ENCODE assay signal across 18 cellular contexts in genomic region chr7:36657031-36657660, GRCh38.
DNase-seq lines count a peak whose midpoint lies in the region; ATAC-seq, FAIRE-seq and TF ChIP-seq lines count a peak whose summit lies in the region.
"Had no signal": no experiment of that assay in that cellular context is flagged by ENCODE, and none has a peak within 500 bp of the region (broad histone marks: within the 10 kb centered on the region; RNA-seq: fewer than 3 reads in every experiment).

No MANE protein-coding gene starts in this region.

- peak overlapping the region; percentile 83 for H3K27ac Mint-ChIP-seq in CD8-positive, alpha-beta T cell
- peak overlapping the region in 9 of 10 donors; percentile 6 to 90 (median 68) for H3K27ac Mint-ChIP-seq in naive thymus-derived CD8-positive, alpha-beta T cell
- H3K27ac Mint-ChIP-seq: activated naive CD4-positive, alpha-beta T cell treated with anti-CD3 and anti-CD28 coated beads, Interleukin-2, amount 50 U/mL, for 24 hours had no signal

- 80 to 92% methylated on average over 8 of the region's 8 CpGs for WGBS in tibial nerve, 2 donors

- no peaks in the 10 kb centered on the region for H3K9me3 Mint-ChIP-seq in CD8-positive, alpha-beta T cell
- H3K9me3 Mint-ChIP-seq in naive thymus-derived CD8-positive, alpha-beta T cell, result no peaks in the 10 kb centered on the region
- H3K9me3 Mint-ChIP-seq: activated naive CD4-positive, alpha-beta T cell treated with anti-CD3 and anti-CD28 coated beads, Interleukin-2, amount 50 U/mL, for 24 hours had no signal

- no peak for TF ChIP-seq EP300 in tibial nerve (IDR thresholded peaks at IDR 0.05)

- TF ChIP-seq POLR2A in NB4 (IDR thresholded peaks at IDR 0.05; ENCODE audit: extremely low read depth, insufficient read length) (no peak), tibial nerve (IDR thresholded peaks at IDR 0.05) (no peak), H54 (IDR thresholded peaks at IDR 0.05; ENCODE audit: low read depth, low read length) (no peak)

- no peak for ATAC-seq in CD8-positive, alpha-beta T cell
- no peak for ATAC-seq in naive thymus-derived CD8-positive, alpha-beta T cell
- ATAC-seq in HG03097 (IDR thresholded peaks at IDR 0.05; ENCODE audit: low FRiP score, unreplicated experiment), result no peak
- ATAC-seq: activated CD4-positive, CD25-positive, alpha-beta regulatory T cell treated with anti-CD3 and anti-CD28 coated beads, Interleukin-2, amount 50 U/mL, for 24 hours; psoas muscle had no signal

- POLR2A ChIA-PET in CD8-positive, alpha-beta T cell (lab: Charles Lee), result no interaction called here
- POLR2A ChIA-PET in naive thymus-derived CD8-positive, alpha-beta T cell (lab: Charles Lee), result interaction anchor here (0.6 to 2.3 kb wide), 7 partner anchors 10 to 525 kb away, joined by 3 to 14 read pairs (median 4); no protein-coding TSS in a partner anchor

- H3K36me3 Mint-ChIP-seq in CD8-positive, alpha-beta T cell, result peaks cover 70% of the 10 kb centered on the region
- peaks cover 6 to 81% (median 21%) of the 10 kb centered on the region in 3 donors for H3K36me3 Mint-ChIP-seq in naive thymus-derived CD8-positive, alpha-beta T cell

- no peaks in the 10 kb centered on the region for H3K27me3 ChIP-seq in CD8-positive, alpha-beta T cell (ENCODE audit: insufficient read depth, low read length)
- no peaks in the 10 kb centered on the region for H3K27me3 ChIP-seq in tibial nerve
- H3K27me3 ChIP-seq: suprapubic skin had no signal

- no peak for TF ChIP-seq CTCF in CD8-positive, alpha-beta T cell (IDR thresholded peaks at IDR 0.05)
- TF ChIP-seq CTCF in NB4 (IDR thresholded peaks at IDR 0.05; ENCODE audit: low read depth, low read length) (no peak), choroid plexus epithelial cell (conservative IDR thresholded peaks at IDR 0.05; ENCODE audit: low read depth, low read length) (no peak), tibial nerve (IDR thresholded peaks at IDR 0.05) (no peak)

- CTCF ChIA-PET in CD8-positive, alpha-beta T cell (lab: Charles Lee), result interaction anchor here (0.9 to 5.5 kb wide), 4 partner anchors 13 to 525 kb away, joined by 3 to 27 read pairs (median 5); no protein-coding TSS in a partner anchor

- DNase-seq in CD8-positive, alpha-beta T cell, result no peak
- DNase-seq in NB4 (ENCODE audit: low read depth) (peak; percentile 49), choroid plexus epithelial cell (ENCODE audit: low read depth) (peak; percentile 44), SW 1271 (lab: John Stamatoyannopoulos, UW) (no peak), tibial nerve (ENCODE audit: low spot score in 2 of 2) (no peak), H54 (ENCODE audit: insufficient read length, low spot score) (no peak)
- no peak for DNase-seq in naive thymus-derived CD8-positive, alpha-beta T cell
- DNase-seq: activated CD8-positive, alpha-beta memory T cell treated with anti-CD3 and anti-CD28 coated beads, Interleukin-2, amount 50 U/mL, for 48 hours; AML-193; HCEC 1CT; NCI-H524; psoas muscle; SIG-M5; T1000 had no signal

- no peak overlapping the region for H3K4me3 ChIP-seq in CD8-positive, alpha-beta T cell (ENCODE audit: low read depth, low read length)
- H3K4me3 ChIP-seq in NB4 (ENCODE audit: low read depth, low read length) (no peak overlapping the region), choroid plexus epithelial cell (ENCODE audit: low read depth, low read length) (no peak overlapping the region), tibial nerve (no peak overlapping the region)
- H3K4me3 ChIP-seq: psoas muscle, suprapubic skin had no signal

- H3K4me3 Mint-ChIP-seq in CD8-positive, alpha-beta T cell, result no peak overlapping the region
- H3K4me3 Mint-ChIP-seq in naive thymus-derived CD8-positive, alpha-beta T cell, result peak overlapping the region in 3 of 10 donors; percentile 2 to 63 (median 59)
- H3K4me3 Mint-ChIP-seq: activated naive CD4-positive, alpha-beta T cell treated with anti-CD3 and anti-CD28 coated beads, Interleukin-2, amount 50 U/mL, for 24 hours had no signal

- intact Hi-C loops in CD8-positive, alpha-beta T cell (cut with DNase I, micrococcal nuclease), result no loop called here

- no peak for FAIRE-seq in H54 (lab: Jason Lieb, UNC)

- no peaks in the 10 kb centered on the region for H3K9me3 ChIP-seq in CD8-positive, alpha-beta T cell (ENCODE audit: low read length)
- no peaks in the 10 kb centered on the region for H3K9me3 ChIP-seq in tibial nerve
- H3K9me3 ChIP-seq: psoas muscle, suprapubic skin had no signal

- peaks cover 75% of the 10 kb centered on the region for H3K4me1 Mint-ChIP-seq in CD8-positive, alpha-beta T cell (ENCODE audit: low read depth)
- peaks cover 34 to 56% (median 44%) of the 10 kb centered on the region in 4 donors for H3K4me1 Mint-ChIP-seq in naive thymus-derived CD8-positive, alpha-beta T cell

- no peak overlapping the region for H3K27ac ChIP-seq in CD8-positive, alpha-beta T cell (ENCODE audit: low read depth, low read length)
- no peak overlapping the region for H3K27ac ChIP-seq in tibial nerve
- H3K27ac ChIP-seq: psoas muscle, suprapubic skin had no signal

- no peaks in the 10 kb centered on the region for H3K27me3 Mint-ChIP-seq in CD8-positive, alpha-beta T cell (ENCODE audit: low read depth)
- no peaks in the 10 kb centered on the region for H3K27me3 Mint-ChIP-seq in naive thymus-derived CD8-positive, alpha-beta T cell
- H3K27me3 Mint-ChIP-seq: activated naive CD4-positive, alpha-beta T cell treated with anti-CD3 and anti-CD28 coated beads, Interleukin-2, amount 50 U/mL, for 24 hours had no signal

- peaks cover 14% of the 10 kb centered on the region for H3K4me1 ChIP-seq in CD8-positive, alpha-beta T cell (ENCODE audit: insufficient read depth, low read length)
- H3K4me1 ChIP-seq in tibial nerve, result peaks cover 0 to 11% (median 0%) of the 10 kb centered on the region in 4 donors
- H3K4me1 ChIP-seq: psoas muscle had no signal

- no peaks in the 10 kb centered on the region for H3K36me3 ChIP-seq in CD8-positive, alpha-beta T cell (ENCODE audit: insufficient read depth, low read length)
- H3K36me3 ChIP-seq in tibial nerve, result no peaks in the 10 kb centered on the region
- H3K36me3 ChIP-seq: suprapubic skin had no signal

Comparison
In these comparisons a context has a peak if more than half of its experiments do, and no peak if none do; other contexts are left out.
1. DNase-seq: peak in NB4 (single experiment) and choroid plexus epithelial cell (single experiment); none in CD8-positive, alpha-beta T cell (0 of 7), naive thymus-derived CD8-positive, alpha-beta T cell (0 of 10), SW 1271 (0 of 2), tibial nerve (0 of 2) and H54 (single experiment).